ENCODE assay signal across 8 cellular contexts in the genomic region with DNA sequence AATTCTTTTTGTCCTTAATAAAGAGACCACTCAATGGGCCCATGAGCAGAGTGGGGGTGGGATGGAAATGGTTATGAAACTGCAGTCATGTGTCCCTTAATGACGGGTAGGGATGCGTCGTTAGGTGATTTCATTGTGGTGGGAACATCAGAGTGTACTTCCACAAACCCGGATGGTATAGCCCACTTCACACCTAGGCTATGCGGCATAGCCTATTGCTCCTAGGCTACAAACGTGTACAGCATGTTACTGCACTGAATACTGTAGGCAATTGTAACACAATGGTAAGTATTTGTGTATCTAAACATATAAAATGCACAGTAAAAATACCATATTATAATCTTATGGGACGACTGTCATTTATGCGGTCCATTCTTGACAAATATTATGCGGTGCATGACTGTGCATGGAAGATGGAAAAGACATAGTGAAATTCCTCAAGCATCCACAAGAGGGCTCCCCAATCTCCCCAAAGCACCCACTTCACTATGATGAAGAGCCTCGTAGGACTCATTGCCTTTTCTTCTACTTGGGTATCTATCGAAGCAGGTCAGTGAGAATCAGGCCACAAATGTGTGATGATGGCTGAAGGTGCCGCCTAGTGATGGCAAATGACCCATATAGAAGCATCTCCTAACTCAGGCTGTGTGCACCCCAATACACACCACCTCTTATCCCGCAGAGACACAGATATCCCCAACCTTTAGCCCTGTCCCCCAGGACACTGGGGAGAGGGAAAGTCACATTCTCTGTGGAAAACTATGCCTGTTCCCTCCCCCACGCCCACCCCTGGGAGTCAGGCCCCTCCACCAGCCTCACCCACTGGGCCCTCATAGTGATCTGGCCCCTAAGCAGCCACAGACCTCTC.
DNase-seq lines count a peak whose midpoint lies in the region; ATAC-seq and TF ChIP-seq lines count a peak whose summit lies in the region.

No MANE protein-coding gene starts in this region.

- H3K79me2 ChIP-seq in Loucy (ENCODE audit: insufficient read depth, low read length): no peaks in the 10 kb centered on the region

- no peaks in the 10 kb centered on the region for H3K27me3 ChIP-seq in Loucy (ENCODE audit: insufficient read depth, low read length, poor library complexity, severe bottlenecking)

- ATAC-seq in SK-N-SH treated with all-trans-retinoic acid at 6 μM for 48 hours (peak; percentile 90), GM19452 (IDR thresholded peaks at IDR 0.05; ENCODE audit: unreplicated experiment) (no peak), HG02623 (IDR thresholded peaks at IDR 0.05; ENCODE audit: unreplicated experiment) (no peak)

- H3K36me3 ChIP-seq in Loucy (ENCODE audit: insufficient read depth, low read length): no peaks in the 10 kb centered on the region

- H3K9ac ChIP-seq in Loucy (ENCODE audit: low read depth, low read length, poor library complexity, severe bottlenecking): no peak overlapping the region

- TF ChIP-seq CTCF in Loucy (conservative IDR thresholded peaks at IDR 0.05; ENCODE audit: low read length): peak; percentile 81

- no peaks in the 10 kb centered on the region for H3K9me2 ChIP-seq in Loucy (replicated peaks; ENCODE audit: low read depth, low read length)

- peak; percentile 15 for DNase-seq in activated CD4-positive, CD25-positive, alpha-beta regulatory T cell treated with anti-CD3 and anti-CD28 coated beads, Interleukin-2, amount 50 U/mL, for 16 hours (ENCODE audit: low read depth, low spot score)
- DNase-seq in activated CD4-positive, CD25-positive, alpha-beta regulatory T cell (lab: John Stamatoyannopoulos, UW): no peak
- peak; percentile 58 for DNase-seq in cerebellar cortex (ENCODE audit: low spot score)
- DNase-seq in medulla oblongata (ENCODE audit: extremely low spot score): peak; percentile 31

- no peak overlapping the region for H2AFZ ChIP-seq in Loucy (ENCODE audit: low read length)

- no peaks in the 10 kb centered on the region for H3K9me3 ChIP-seq in Loucy (ENCODE audit: insufficient read depth, low read depth, low read length)

- no peak overlapping the region for H3K4me3 ChIP-seq in Loucy (ENCODE audit: low read length, poor library complexity, severe bottlenecking)

- H3K4me1 ChIP-seq in Loucy (ENCODE audit: insufficient read depth, low read length, poor library complexity, severe bottlenecking): no peaks in the 10 kb centered on the region

- no peak overlapping the region for H3K4me2 ChIP-seq in Loucy (ENCODE audit: low read depth, low read length, poor library complexity, severe bottlenecking)

- H4K20me1 ChIP-seq in Loucy (ENCODE audit: insufficient read depth, low read length, poor library complexity, severe bottlenecking): no peaks in the 10 kb centered on the region

- no peaks in the 10 kb centered on the region for H3F3A ChIP-seq in Loucy (ENCODE audit: low read depth)

TF ChIP-seq in SK-N-SH treated with all-trans-retinoic acid at 6 μM for 48 hours, 23 proteins besides CTCF, POLR2A, EP300 and RAD21:
- TF ChIP-seq TSHZ2 (CRISPR knock-in tag; IDR thresholded peaks at IDR 0.05) (no peak), ZNF70 (CRISPR knock-in tag; IDR thresholded peaks at IDR 0.05) (no peak), ESRRG (CRISPR knock-in tag; IDR thresholded peaks at IDR 0.05) (no peak), CSDC2 (CRISPR knock-in tag; IDR thresholded peaks at IDR 0.05) (no peak)
TF ChIP-seq in SK-N-SH treated with all-trans-retinoic acid at 6 μM for 48 hours: peak in this region for 0.

Comparison
In these comparisons a context has a peak if more than half of its experiments do, and no peak if none do; other contexts are left out.
1. DNase-seq: peak in activated CD4-positive, CD25-positive, alpha-beta regulatory T cell treated with anti-CD3 and anti-CD28 coated beads, Interleukin-2, amount 50 U/mL, for 16 hours (single experiment), cerebellar cortex (single experiment) and medulla oblongata (single experiment); none in activated CD4-positive, CD25-positive, alpha-beta regulatory T cell (0 of 4).